17 cellular contexts compared by ENCODE assay signal in the genomic region with DNA sequence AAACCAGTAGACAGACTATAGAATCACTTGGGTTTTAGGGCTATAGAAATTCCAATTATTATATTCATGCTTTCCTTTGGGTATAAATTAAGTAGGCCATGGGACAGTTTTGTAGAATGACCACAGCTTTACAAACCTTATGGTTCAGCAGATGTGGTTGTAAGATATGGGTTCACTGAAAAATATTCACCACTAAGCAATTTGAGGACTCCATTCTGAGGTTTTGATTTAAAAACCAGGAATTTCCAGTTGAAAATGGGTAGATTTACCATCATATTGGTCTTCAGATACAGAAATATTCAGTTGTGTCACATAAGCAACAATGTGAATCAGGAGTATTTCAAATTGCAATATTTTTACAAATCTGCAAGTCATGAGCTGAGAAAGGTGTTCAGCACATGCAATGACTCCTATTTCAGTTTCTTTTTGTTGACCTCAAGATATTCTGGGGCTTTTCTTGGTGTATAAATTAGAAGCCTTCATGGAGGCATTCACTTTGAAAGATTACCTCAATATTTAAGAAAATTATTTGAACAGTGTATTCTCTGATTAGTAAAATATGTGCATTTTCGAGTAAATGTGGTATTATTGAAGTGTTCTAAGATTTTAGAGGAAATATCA.
A peak's percentile ranks its signal among the peaks of the same experiment; 100 is the strongest.
DNase-seq lines count a peak whose midpoint lies in the region; ATAC-seq, FAIRE-seq and TF ChIP-seq lines count a peak whose summit lies in the region.
"Had no signal": no experiment of that assay in that cellular context is flagged by ENCODE, and none has a peak within 500 bp of the region (broad histone marks: within the 10 kb centered on the region; RNA-seq: fewer than 3 reads in every experiment).

No MANE protein-coding gene starts in this region.

- H3K9me3 ChIP-seq in SK-N-SH (no peaks in the 10 kb centered on the region), MM.1S (replicated peaks; ENCODE audit: insufficient read depth, low read length) (no peaks in the 10 kb centered on the region)
- H3K9me3 ChIP-seq: Caco-2 had no signal

- H3K4me3 ChIP-seq in SK-N-SH (ENCODE audit: low read depth in 2 of 2, low read length in 1 of 2) (no peak overlapping the region), MM.1S (ENCODE audit: low read length) (no peak overlapping the region), astrocyte of the spinal cord (ENCODE audit: low read depth, low read length) (no peak overlapping the region)

- POLR2A ChIA-PET in SK-N-SH (lab: Yijun Ruan, JAX), result no interaction called here

- intact Hi-C loops in activated T-helper 1 cell treated with anti-CD3 and anti-CD28 coated beads, Interleukin-12 subunit alpha, Interleukin-12 subunit beta, Interleukin-2, Interleukin-4 antibody, amounts not matched to agents 30 ng/mL and 10 ng/mL and 1 ng/mL, durations not matched to agents 14 hours and 24 hours and 36 hours (cut with micrococcal nuclease), result no loop called here

- H3K79me2 ChIP-seq in SK-N-SH (ENCODE audit: insufficient read depth) (no peaks in the 10 kb centered on the region), MM.1S (ENCODE audit: low read length) (no peaks in the 10 kb centered on the region)

- H3K27ac ChIP-seq in SK-N-SH (ENCODE audit: low read depth in 2 of 2, low read length in 1 of 2) (no peak overlapping the region; a peak in 1 of 4 replicates), MM.1S (ENCODE audit: low read length) (peak overlapping the region; percentile 37; the same call in 1 of the 2 replicates)
- H3K27ac ChIP-seq: 22Rv1 had no signal

- no peaks in the 10 kb centered on the region for H3K9me2 ChIP-seq in SK-N-SH
- H3K9me2 ChIP-seq in MM.1S (replicated peaks; ENCODE audit: insufficient read depth, low read length), result no peaks in the 10 kb centered on the region

- FAIRE-seq in D721Med (lab: Jason Lieb, UNC), result no peak

- H3K9ac ChIP-seq in SK-N-SH (no peak overlapping the region), MM.1S (ENCODE audit: low read length) (no peak overlapping the region)

- ATAC-seq in SK-N-SH treated with all-trans-retinoic acid at 6 μM for 48 hours (no peak), HG03045 (IDR thresholded peaks at IDR 0.05; ENCODE audit: unreplicated experiment) (no peak)

- H3K36me3 ChIP-seq in SK-N-SH (replicated peaks in 1 of 2; ENCODE audit: control insufficient read depth in 1 of 2, insufficient read depth in 2 of 2, low read length in 1 of 2), result no peaks in the 10 kb centered on the region
- H3K36me3 ChIP-seq in MM.1S (replicated peaks; ENCODE audit: insufficient read depth, low read length), result no peaks in the 10 kb centered on the region

- H3K27ac Mint-ChIP-seq in activated T-helper 1 cell treated with anti-CD3 and anti-CD28 coated beads, Interleukin-12 subunit alpha, Interleukin-12 subunit beta, Interleukin-2, Interleukin-4 antibody, amounts not matched to agents 30 ng/mL and 10 ng/mL and 1 ng/mL, durations not matched to agents 14 hours and 24 hours and 36 hours, result no peak overlapping the region

- H3F3A ChIP-seq in SK-N-SH (replicated peaks; ENCODE audit: insufficient read depth) (no peaks in the 10 kb centered on the region), MM.1S (ENCODE audit: insufficient read depth, low read length) (no peaks in the 10 kb centered on the region)

- H3K4me1 ChIP-seq in SK-N-SH (ENCODE audit: control insufficient read depth in 1 of 2, insufficient read depth in 2 of 2, low read depth in 1 of 2, low read length in 1 of 2) (peaks cover 0 to 3% of the 10 kb centered on the region in 2 experiments; a peak in 1 of 4 replicates), MM.1S (ENCODE audit: low read length) (peaks cover 12% of the 10 kb centered on the region)
- H3K4me1 ChIP-seq: Caco-2 had no signal

- H4K20me1 ChIP-seq in SK-N-SH (ENCODE audit: insufficient read depth) (no peaks in the 10 kb centered on the region), MM.1S (ENCODE audit: insufficient read depth, low read length) (no peaks in the 10 kb centered on the region)

- H3K27me3 Mint-ChIP-seq in activated T-helper 1 cell treated with anti-CD3 and anti-CD28 coated beads, Interleukin-12 subunit alpha, Interleukin-12 subunit beta, Interleukin-2, Interleukin-4 antibody, amounts not matched to agents 30 ng/mL and 10 ng/mL and 1 ng/mL, durations not matched to agents 14 hours and 24 hours and 36 hours (ENCODE audit: insufficient read depth), result no peaks in the 10 kb centered on the region

- WGBS in SK-N-SH (ENCODE audit: low lambda C conversion rate), result 39% methylated on average over 1 of the region's 1 CpG

- TF ChIP-seq CTCF in SK-N-SH (IDR thresholded peaks at IDR 0.05), result no peak
- TF ChIP-seq CTCF in MM.1S (IDR thresholded peaks at IDR 0.05; ENCODE audit: low read length), result no peak
- no peak for TF ChIP-seq CTCF in astrocyte of the spinal cord (IDR thresholded peaks at IDR 0.05; ENCODE audit: low read depth, low read length)
- no peak for TF ChIP-seq CTCF in D721Med (IDR thresholded peaks at IDR 0.05; ENCODE audit: insufficient read depth, missing control alignments)

- H3K4me3 Mint-ChIP-seq in activated T-helper 1 cell treated with anti-CD3 and anti-CD28 coated beads, Interleukin-12 subunit alpha, Interleukin-12 subunit beta, Interleukin-2, Interleukin-4 antibody, amounts not matched to agents 30 ng/mL and 10 ng/mL and 1 ng/mL, durations not matched to agents 14 hours and 24 hours and 36 hours, result no peak overlapping the region
- H3K4me3 Mint-ChIP-seq: CD14-positive monocyte had no signal

- H2AFZ ChIP-seq in SK-N-SH (ENCODE audit: low read depth) (no peak overlapping the region), MM.1S (ENCODE audit: low read length) (0 out of 2 replicates have a peak overlapping the region, but pooled peaks have one; percentile 4)

- H3K27me3 ChIP-seq in SK-N-SH (ENCODE audit: insufficient read depth) (no peaks in the 10 kb centered on the region), MM.1S (replicated peaks; ENCODE audit: insufficient read depth, low read length) (no peaks in the 10 kb centered on the region)

- H3K4me1 Mint-ChIP-seq in activated T-helper 1 cell treated with anti-CD3 and anti-CD28 coated beads, Interleukin-12 subunit alpha, Interleukin-12 subunit beta, Interleukin-2, Interleukin-4 antibody, amounts not matched to agents 30 ng/mL and 10 ng/mL and 1 ng/mL, durations not matched to agents 14 hours and 24 hours and 36 hours (ENCODE audit: low read depth), result no peaks in the 10 kb centered on the region

- CTCF ChIA-PET in SK-N-SH (lab: Yijun Ruan, JAX), result no interaction called here

- in situ Hi-C loops in astrocyte of the spinal cord (cut with HindIII; ENCODE audit: low sequenced_read_pairs), result no loop called here

- no peaks in the 10 kb centered on the region for H3K36me3 Mint-ChIP-seq in activated T-helper 1 cell treated with anti-CD3 and anti-CD28 coated beads, Interleukin-12 subunit alpha, Interleukin-12 subunit beta, Interleukin-2, Interleukin-4 antibody, amounts not matched to agents 30 ng/mL and 10 ng/mL and 1 ng/mL, durations not matched to agents 14 hours and 24 hours and 36 hours (ENCODE audit: low read depth)
- H3K36me3 Mint-ChIP-seq: CD14-positive monocyte had no signal

- peak in 1 of 2 experiments; percentile 53; a peak in 1 of 4 replicates for TF ChIP-seq EP300 in SK-N-SH (IDR thresholded peaks at IDR 0.05; ENCODE audit: borderline replicate concordance in 1 of 2, low read depth in 1 of 2, low read length in 1 of 2)

- TF ChIP-seq RAD21 in SK-N-SH (IDR thresholded peaks at IDR 0.05; ENCODE audit: low read length), result no peak

- no peak for DNase-seq in SK-N-SH
- DNase-seq in MM.1S, result peak; percentile 31
- DNase-seq in astrocyte of the spinal cord (ENCODE audit: low read depth, low spot score), result peak; percentile 49
- no peak for DNase-seq in activated T-helper 1 cell treated with anti-CD3 and anti-CD28 coated beads, Interleukin-12 subunit alpha, Interleukin-12 subunit beta, Interleukin-2, Interleukin-4 antibody, amounts not matched to agents 30 ng/mL and 10 ng/mL and 1 ng/mL, durations not matched to agents 14 hours and 24 hours and 36 hours (ENCODE audit: low spot score)
- no peak for DNase-seq in D721Med (ENCODE audit: insufficient read length, low spot score)
- no peak for DNase-seq in hepatic stellate cell (ENCODE audit: low spot score)
- DNase-seq: Caco-2, GDM1, GOT3, NCI-H1930, NCI-H2171 treated with DMSO at 0.1 percent for 48 hours, NCI-H82, RPMI8226 had no signal

- H3K9me3 Mint-ChIP-seq in activated T-helper 1 cell treated with anti-CD3 and anti-CD28 coated beads, Interleukin-12 subunit alpha, Interleukin-12 subunit beta, Interleukin-2, Interleukin-4 antibody, amounts not matched to agents 30 ng/mL and 10 ng/mL and 1 ng/mL, durations not matched to agents 14 hours and 24 hours and 36 hours, result no peaks in the 10 kb centered on the region

- H3K4me2 ChIP-seq in SK-N-SH, result no peak overlapping the region
- peak overlapping the region; percentile 29 for H3K4me2 ChIP-seq in MM.1S (ENCODE audit: low read depth, low read length)

TF ChIP-seq in SK-N-SH, 30 proteins besides CTCF, POLR2A, EP300 and RAD21 (continues in another document):
- TF ChIP-seq JUND (IDR thresholded peaks at IDR 0.05) (peak; percentile 34; the same call in 1 of the 2 replicates), TAF1 (IDR thresholded peaks at IDR 0.05; ENCODE audit: borderline replicate concordance, low read depth, low read length) (no peak), RXRA (IDR thresholded peaks at IDR 0.05; ENCODE audit: borderline replicate concordance, low read depth) (no peak)
- TF ChIP-seq, protein P1, sequence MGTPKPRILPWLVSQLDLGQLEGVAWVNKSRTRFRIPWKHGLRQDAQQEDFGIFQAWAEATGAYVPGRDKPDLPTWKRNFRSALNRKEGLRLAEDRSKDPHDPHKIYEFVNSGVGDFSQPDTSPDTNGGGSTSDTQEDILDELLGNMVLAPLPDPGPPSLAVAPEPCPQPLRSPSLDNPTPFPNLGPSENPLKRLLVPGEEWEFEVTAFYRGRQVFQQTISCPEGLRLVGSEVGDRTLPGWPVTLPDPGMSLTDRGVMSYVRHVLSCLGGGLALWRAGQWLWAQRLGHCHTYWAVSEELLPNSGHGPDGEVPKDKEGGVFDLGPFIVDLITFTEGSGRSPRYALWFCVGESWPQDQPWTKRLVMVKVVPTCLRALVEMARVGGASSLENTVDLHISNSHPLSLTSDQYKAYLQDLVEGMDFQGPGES (IDR thresholded peaks at IDR 0.05; ENCODE audit: low read depth, low read length), result no peak

TF ChIP-seq in SK-N-SH treated with all-trans-retinoic acid at 6 μM for 48 hours, 23 proteins besides CTCF, POLR2A, EP300 and RAD21 (continues in another document):
- no peak for TF ChIP-seq ZFP30 (CRISPR knock-in tag; IDR thresholded peaks at IDR 0.05)

Comparison
In these comparisons a context has a peak if more than half of its experiments do, and no peak if none do; other contexts are left out.
1. DNase-seq: peak in MM.1S (single experiment) and astrocyte of the spinal cord (single experiment); none in SK-N-SH (single experiment), activated T-helper 1 cell treated with anti-CD3 and anti-CD28 coated beads, Interleukin-12 subunit alpha, Interleukin-12 subunit beta, Interleukin-2, Interleukin-4 antibody, amounts not matched to agents 30 ng/mL and 10 ng/mL and 1 ng/mL, durations not matched to agents 14 hours and 24 hours and 36 hours (single experiment), D721Med (single experiment) and hepatic stellate cell (single experiment).